Comparison of ENCODE assay signal across 8 cellular contexts in the genomic region with DNA sequence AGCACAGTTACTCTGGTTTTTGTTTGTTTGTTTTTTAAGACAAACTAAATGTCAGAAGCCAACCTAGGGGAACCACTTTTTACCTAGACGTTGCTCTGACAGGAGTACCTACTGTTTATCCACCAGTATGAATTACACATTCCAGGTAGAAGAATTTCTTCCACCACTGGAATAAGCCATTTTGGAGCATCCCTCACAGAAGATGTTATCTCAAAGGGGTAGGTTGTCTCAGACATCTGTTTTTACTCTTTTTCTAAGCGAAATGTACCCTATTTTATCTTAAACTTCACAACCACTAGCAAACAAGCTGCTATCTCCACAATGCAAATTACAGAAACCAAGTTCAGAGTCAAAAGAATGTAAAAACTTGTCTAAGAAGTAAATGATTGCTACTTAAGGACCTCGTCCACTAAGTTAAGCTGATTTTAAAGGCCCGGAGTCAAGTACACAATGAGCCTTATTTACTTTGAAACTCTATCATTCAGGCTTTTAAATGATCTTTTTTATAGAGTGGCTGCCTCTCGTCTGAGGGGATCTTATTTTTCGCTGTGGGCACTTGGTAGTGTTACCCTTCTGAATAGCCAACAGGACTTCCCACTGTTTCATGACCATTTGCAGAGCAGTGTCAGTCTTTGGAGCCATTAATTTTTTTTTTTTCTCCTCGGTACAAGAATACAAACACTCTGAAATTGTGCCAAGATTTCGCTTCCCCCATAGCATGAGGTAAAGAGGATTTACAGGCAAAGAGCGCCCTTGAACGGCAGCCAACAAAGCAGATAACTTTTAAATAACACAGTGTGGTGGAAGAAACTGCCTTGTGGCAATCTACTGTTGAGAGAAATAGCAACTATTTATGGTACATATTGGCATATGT. TPM values are rescaled to one million over a fixed set of nuclear protein-coding genes. Genes with fewer than 3 reads are reported as not detected.
DNase-seq lines count a peak whose midpoint lies in the region; FAIRE-seq and TF ChIP-seq lines count a peak whose summit lies in the region.

No MANE protein-coding gene starts in this region.

- TF ChIP-seq EP300 in tibial nerve (IDR thresholded peaks at IDR 0.05): no peak

- no TSS peak for BruUV-seq in A673 (replicated peaks; lab: Mats Ljungman, UMichigan)

- H3K27me3 ChIP-seq in A673 (replicated peaks; ENCODE audit: insufficient read depth, low read depth, low read length, poor library complexity) (no peaks in the 10 kb centered on the region), tibial nerve (no peaks in the 10 kb centered on the region)

- H3K27ac ChIP-seq in A673 (ENCODE audit: low read depth, low read length, poor library complexity, severe bottlenecking) (no peak overlapping the region), tibial nerve (no peak overlapping the region)

- H3K36me3 ChIP-seq in A673 (ENCODE audit: insufficient read depth, low read length, poor library complexity, severe bottlenecking) (no peaks in the 10 kb centered on the region), tibial nerve (no peaks in the 10 kb centered on the region)

- intact Hi-C loops in A673 (cut with micrococcal nuclease; ENCODE audit: unreplicated experiment): loop anchor here (10.0 kb wide), 1 partner anchor 317 kb away; no protein-coding TSS in a partner anchor

- CTCF ChIA-PET in A673 (lab: Charles Lee): no interaction called here

- peak; percentile 41; the same call in 1 of the 2 replicates for TF ChIP-seq CTCF in A673 (conservative IDR thresholded peaks at IDR 0.05; ENCODE audit: low read depth, low read length)
- no peak for TF ChIP-seq CTCF in foreskin fibroblast (IDR thresholded peaks at IDR 0.05; ENCODE audit: low read depth, low read length)
- no peak for TF ChIP-seq CTCF in tibial nerve (IDR thresholded peaks at IDR 0.05)

- FAIRE-seq in RCC 7860 (lab: Jason Lieb, UNC): no peak

- peak; percentile 96 for DNase-seq in A673 (ENCODE audit: low spot score)
- peak; percentile 68 for DNase-seq in NCI-H1417 treated with DMSO at 0.1 percent for 48 hours (lab: John Stamatoyannopoulos, UW)
- peak; percentile 45 for DNase-seq in SHP77 treated with DMSO at 0.1 percent for 48 hours (lab: John Stamatoyannopoulos, UW)
- DNase-seq in foreskin fibroblast: peak; percentile 2 to 32
- DNase-seq in RCC 7860 (ENCODE audit: low spot score): no peak
- DNase-seq in NCI-H146 treated with DMSO at 0.1 percent for 48 hours (lab: John Stamatoyannopoulos, UW; ENCODE audit: unreplicated experiment): no peak
- DNase-seq in effector CD8-positive, alpha-beta T cell (lab: John Stamatoyannopoulos, UW): no peak
- DNase-seq in tibial nerve (ENCODE audit: low spot score in 2 of 2): no peak

- WGBS in tibial nerve, 2 donors: 35 to 36% methylated on average over 10 of the region's 10 CpGs

- TF ChIP-seq POLR2A in tibial nerve (IDR thresholded peaks at IDR 0.05): no peak

- POLR2A ChIA-PET in A673 (lab: Charles Lee; ENCODE audit: low non-redundant PET): no interaction called here

- H3K4me1 ChIP-seq in A673 (ENCODE audit: insufficient read depth, low read length, poor library complexity, severe bottlenecking) (peaks cover 20% of the 10 kb centered on the region), tibial nerve (no peaks in the 10 kb centered on the region)

- no peak overlapping the region for H3K4me3 ChIP-seq in A673 (ENCODE audit: low read depth, low read length, poor library complexity, severe bottlenecking)
- H3K4me3 ChIP-seq in foreskin fibroblast (ENCODE audit: low read depth in 1 of 2, low read length in 2 of 2): no peak overlapping the region
- H3K4me3 ChIP-seq in tibial nerve: no peak overlapping the region

- H3K9me3 ChIP-seq in A673 (ENCODE audit: low read depth, low read length, poor library complexity, severe bottlenecking): peaks cover 3% of the 10 kb centered on the region
- H3K9me3 ChIP-seq in tibial nerve: peaks cover 0 to 23% (median 0%) of the 10 kb centered on the region in 4 donors

RNA-seq across cellular contexts. Expression of a gene that starts 15.7 kb away (rescaled TPM):
- total RNA-seq in A673 (2021) (not detected in 2 replicates), tibial nerve (1 to 10 TPM in 1 of 4 donors, under 1 TPM in 1, not detected in 2; 0.44 to 3.9 TPM)

Comparison
In these comparisons a context has a peak if more than half of its experiments do, and no peak if none do; other contexts are left out.
1. DNase-seq: peak in A673 (single experiment), NCI-H1417 treated with DMSO at 0.1 percent for 48 hours (single experiment), SHP77 treated with DMSO at 0.1 percent for 48 hours (single experiment) and foreskin fibroblast (2 of 2); none in RCC 7860 (single experiment), NCI-H146 treated with DMSO at 0.1 percent for 48 hours (single experiment), effector CD8-positive, alpha-beta T cell (single experiment) and tibial nerve (0 of 2).